8 cellular contexts compared by ENCODE assay signal in the genomic region with DNA sequence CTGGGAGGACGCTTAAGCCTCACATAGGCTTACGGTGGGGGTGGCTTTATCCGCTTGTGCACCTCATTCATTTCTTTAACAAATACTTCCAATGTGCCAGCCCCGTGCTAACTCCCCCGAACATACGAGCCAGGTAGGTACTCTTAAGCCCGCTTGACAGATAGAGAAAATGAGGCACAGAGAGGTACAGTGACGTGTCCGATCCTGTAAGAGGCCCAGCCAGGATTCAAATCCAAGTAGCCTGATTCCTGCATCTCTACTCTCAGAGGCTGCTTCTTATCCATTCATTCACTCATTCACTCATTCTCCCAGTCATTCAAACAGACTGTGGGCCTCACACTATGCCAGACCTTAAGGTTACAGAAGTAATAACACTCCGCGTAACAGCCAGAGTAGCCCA. TPM values are rescaled to one million over a fixed set of nuclear protein-coding genes. Genes with fewer than 3 reads are reported as not detected.
DNase-seq lines count a peak whose midpoint lies in the region; ATAC-seq, FAIRE-seq and TF ChIP-seq lines count a peak whose summit lies in the region.

No MANE protein-coding gene starts in this region.

- TF ChIP-seq POLR2A in GM12878 (IDR thresholded peaks at IDR 0.05; ENCODE audit: low read depth, low read length) = no peak

- H3K4me1 Mint-ChIP-seq in stimulated activated naive CD8-positive, alpha-beta T cell treated with anti-CD3 and anti-CD28 coated beads, Interleukin-15, Interleukin-2, amounts not matched to agents 100 ng/mL and 50 ng/mL, for 24 hours (ENCODE audit: low read depth) = peaks cover 38% of the 10 kb centered on the region

- H3K9ac ChIP-seq in GM12878 (ENCODE audit: control insufficient read depth, insufficient read depth, low read length) = peak overlapping the region; percentile 70

- H3K27me3 Mint-ChIP-seq in stimulated activated naive CD8-positive, alpha-beta T cell treated with anti-CD3 and anti-CD28 coated beads, Interleukin-15, Interleukin-2, amounts not matched to agents 100 ng/mL and 50 ng/mL, for 24 hours = no peaks in the 10 kb centered on the region

- H3K4me3 Mint-ChIP-seq in stimulated activated naive CD8-positive, alpha-beta T cell treated with anti-CD3 and anti-CD28 coated beads, Interleukin-15, Interleukin-2, amounts not matched to agents 100 ng/mL and 50 ng/mL, for 24 hours = peak overlapping the region; percentile 84

- no peak for TF ChIP-seq EP300 in GM12878 (IDR thresholded peaks at IDR 0.05; ENCODE audit: borderline replicate concordance in 1 of 2, control insufficient read depth in 1 of 2, low read depth in 2 of 2, low read length in 2 of 2)

- peaks cover 0 to 4% of the 10 kb centered on the region in 2 experiments; a peak in 2 of 4 replicates for H3K36me3 ChIP-seq in GM12878 (ENCODE audit: control insufficient read depth in 2 of 2, insufficient read depth in 2 of 2, low read length in 1 of 2)

- RAD21 ChIA-PET in GM12878 (lab: Charles Lee; ENCODE audit: unreplicated experiment) = interaction anchor here (1.1 to 2.8 kb wide), 4 partner anchors 14 to 39 kb away, joined by 6 to 19 read pairs (median 15); a partner anchor contains a TSS

- FAIRE-seq in GM12878 (lab: Jason Lieb, UNC) = peak; percentile 31

- 18% methylated on average over 11 of the region's 11 CpGs for WGBS in GM12878 (ENCODE audit: insufficient coverage, insufficient replicate concordance, low lambda C conversion rate, missing lambda C conversion rate)

- H3K9me3 Mint-ChIP-seq in stimulated activated naive CD8-positive, alpha-beta T cell treated with anti-CD3 and anti-CD28 coated beads, Interleukin-15, Interleukin-2, amounts not matched to agents 100 ng/mL and 50 ng/mL, for 24 hours = no peaks in the 10 kb centered on the region

- no peak for TF ChIP-seq RAD21 in GM12878 (IDR thresholded peaks at IDR 0.05; ENCODE audit: insufficient read depth, low read depth, low read length)

- H2AFZ ChIP-seq in GM12878 (ENCODE audit: control insufficient read depth, low read depth, low read length) = peak overlapping the region; percentile 78

- intact Hi-C loops in GM12878 (cut with micrococcal nuclease; ENCODE audit: unreplicated experiment) = loop anchor here (1.0 kb wide), 2 partner anchors 31 to 40 kb away; a partner anchor contains a TSS

- peak overlapping the region; percentile 10; the same call in 1 of the 2 replicates for H3K27ac ChIP-seq in GM12878 (ENCODE audit: control insufficient read depth, insufficient read depth)

- H3K9me3 ChIP-seq in GM12878 (replicated peaks; ENCODE audit: control insufficient read depth, insufficient read depth, low read length) = no peaks in the 10 kb centered on the region

- no peak for ATAC-seq in stimulated activated naive CD8-positive, alpha-beta T cell treated with anti-CD3 and anti-CD28 coated beads, Interleukin-15, Interleukin-2, amounts not matched to agents 100 U/mL and 50 U/mL, for 24 hours
- peak; percentile 10 for ATAC-seq in GM12878
- no peak for ATAC-seq in GM18502 (IDR thresholded peaks at IDR 0.05; ENCODE audit: poor library complexity, unreplicated experiment)
- no peak for ATAC-seq in GM21825 (IDR thresholded peaks at IDR 0.05; ENCODE audit: unreplicated experiment)
- ATAC-seq in GM19467 (IDR thresholded peaks at IDR 0.05; ENCODE audit: unreplicated experiment) = no peak

- in situ Hi-C loops in GM12878 (cut with MboI) = no loop called here

- CTCF ChIA-PET in GM12878 (lab: Yijun Ruan, JAX) = interaction anchor here (0.9 to 2.1 kb wide), 4 partner anchors 11 to 54 kb away, joined by 3 to 9 read pairs (median 7); a partner anchor contains a TSS

- SMC1A ChIA-PET in GM12878 (lab: Charles Lee; ENCODE audit: uncharacterized antibody, unreplicated experiment) = interaction anchor here (1.4 to 4.5 kb wide), 7 partner anchors 13 to 40 kb away, joined by 8 to 36 read pairs (median 17); a partner anchor contains a TSS

- TF ChIP-seq CTCF in GM12878 (IDR thresholded peaks at IDR 0.05 in 2 of 3, conservative IDR thresholded peaks at IDR 0.05 in 1 of 3; ENCODE audit: control insufficient read depth in 2 of 3, extremely low read depth in 1 of 3, insufficient read depth in 1 of 3, low read depth in 3 of 3, low read length in 3 of 3) = no peak

- no peaks in the 10 kb centered on the region for H3K27me3 ChIP-seq in GM12878 (replicated peaks in 1 of 2; ENCODE audit: control insufficient read depth in 2 of 2, insufficient read depth in 2 of 2, low read length in 1 of 2)

- H3K4me1 ChIP-seq in GM12878 (ENCODE audit: control insufficient read depth, insufficient read depth, low read length) = peaks cover 8% of the 10 kb centered on the region

- peak overlapping the region; percentile 99 for H3K4me2 ChIP-seq in GM12878 (ENCODE audit: control insufficient read depth, insufficient read depth)

- H3K27ac Mint-ChIP-seq in stimulated activated naive CD8-positive, alpha-beta T cell treated with anti-CD3 and anti-CD28 coated beads, Interleukin-15, Interleukin-2, amounts not matched to agents 100 ng/mL and 50 ng/mL, for 24 hours = peak overlapping the region; percentile 81

- H4K20me1 ChIP-seq in GM12878 (ENCODE audit: control insufficient read depth, insufficient read depth) = no peaks in the 10 kb centered on the region

- POLR2A ChIA-PET in GM12878 (lab: Charles Lee) = interaction anchor here (1.0 to 5.0 kb wide), 5 partner anchors 14 to 41 kb away, joined by 3 to 20 read pairs (median 11); a partner anchor contains a TSS

- no peak for DNase-seq in stimulated activated naive CD8-positive, alpha-beta T cell treated with anti-CD3 and anti-CD28 coated beads, Interleukin-15, Interleukin-2, amounts not matched to agents 100 U/mL and 50 U/mL, for 24 hours
- DNase-seq in GM12878 (ENCODE audit: low read depth, low spot score) = no peak
- DNase-seq in lung microvascular endothelial cell (ENCODE audit: low read depth in 2 of 2) = peak; percentile 5 to 13
- no peak for DNase-seq in AML-193 (lab: John Stamatoyannopoulos, UW)

- peaks cover 26% of the 10 kb centered on the region for H3K79me2 ChIP-seq in GM12878 (ENCODE audit: control insufficient read depth, insufficient read depth, low read length)

- H3K36me3 Mint-ChIP-seq in stimulated activated naive CD8-positive, alpha-beta T cell treated with anti-CD3 and anti-CD28 coated beads, Interleukin-15, Interleukin-2, amounts not matched to agents 100 ng/mL and 50 ng/mL, for 24 hours (ENCODE audit: low read depth) = no peaks in the 10 kb centered on the region

- TSS peak; percentile 81 for BruUV-seq in GM12878 (replicated peaks; lab: Mats Ljungman, UMichigan)

- H3K4me3 ChIP-seq in GM12878 = peak overlapping the region; percentile 70

RNA-seq across cellular contexts. Expression of a gene that starts 0.5 kb away (rescaled TPM):
- total RNA-seq in GM12878 (2013; cell fraction: nucleolus; rRNA removed) = 70.3 and 71.7 TPM in 2 replicates
- total RNA-seq in GM12878 (2014; rRNA removed) (22.2 and 28.5 TPM in 2 replicates), GM12878 (2014; rRNA removed; fragmentation: Illumina TruSeq; extraction: Trizol) (13.8 and 16.4 TPM in 2 replicates), GM12878 (2021) (39.0 and 44.0 TPM in 2 replicates), lung microvascular endothelial cell (1.8 and 5.4 TPM in 2 replicates)
- 17.1 TPM for polyA plus RNA-seq in GM12878 (2011; ENCODE audit: low read depth)
- polyA plus RNA-seq in GM12878 (2011; rRNA removed) (62.6 and 107 TPM in 2 replicates), GM12878 (2014; fragmentation: Illumina TruSeq; extraction: Trizol) (30.1 and 30.7 TPM in 2 replicates), GM12878 (2014; fragmentation: Nextera tagmentation; extraction: Ambion mirVana) (1 to 10 TPM; 5.1 to 5.9 TPM), GM12878 (2014; rRNA removed) (27.8 and 30.9 TPM in 2 replicates), GM12878 (2016; fragmentation: Nextera tagmentation; extraction: Ambion mirVana) (10 to 100 TPM; 10.8 to 11.0 TPM)
- 120 and 180 TPM in 2 replicates for polyA plus RNA-seq in GM12878 (2011; cell fraction: cytosol; rRNA removed)
- 245 and 329 TPM in 2 replicates for polyA plus RNA-seq in GM12878 (2011; cell fraction: nucleus; rRNA removed)
- 24.3 and 27.7 TPM in 2 replicates for polyA plus RNA-seq in GM12878 (2012)
- 179 and 262 TPM in 2 replicates for polyA minus RNA-seq in GM12878 (2011; rRNA and poly(A)+ RNA removed)
- polyA minus RNA-seq in GM12878 (2011; cell fraction: cytosol; rRNA and poly(A)+ RNA removed) = 36.1 and 38.2 TPM in 2 replicates
- polyA minus RNA-seq in GM12878 (2011; cell fraction: nucleus; rRNA and poly(A)+ RNA removed) = 56.2 and 85.2 TPM in 2 replicates

RNA-seq across cellular contexts. Expression of a gene that starts 32.0 kb away (rescaled TPM):
- total RNA-seq in GM12878 (2013; cell fraction: nucleolus; rRNA removed) = 40.3 and 41.9 TPM in 2 replicates
- total RNA-seq in GM12878 (2014; rRNA removed) (60.0 and 69.3 TPM in 2 replicates), GM12878 (2014; rRNA removed; fragmentation: Illumina TruSeq; extraction: Trizol) (54.1 and 62.7 TPM in 2 replicates), GM12878 (2021) (44.9 and 51.5 TPM in 2 replicates), lung microvascular endothelial cell (13.5 and 21.4 TPM in 2 replicates)
- 80.6 TPM for polyA plus RNA-seq in GM12878 (2011; ENCODE audit: low read depth)
- polyA plus RNA-seq in GM12878 (2011; rRNA removed) (287 and 308 TPM in 2 replicates), GM12878 (2014; fragmentation: Illumina TruSeq; extraction: Trizol) (63.8 and 68.5 TPM in 2 replicates), GM12878 (2014; fragmentation: Nextera tagmentation; extraction: Ambion mirVana) (100 to 1,000 TPM in 1 of 2 experiments, 10 to 100 TPM in 1; 88.9 to 117 TPM), GM12878 (2014; rRNA removed) (60.2 and 71.3 TPM in 2 replicates), GM12878 (2016; fragmentation: Nextera tagmentation; extraction: Ambion mirVana) (10 to 100 TPM; 44.7 to 48.1 TPM)
- polyA plus RNA-seq in GM12878 (2011; cell fraction: cytosol; rRNA removed) = 216 and 257 TPM in 2 replicates
- 161 and 210 TPM in 2 replicates for polyA plus RNA-seq in GM12878 (2011; cell fraction: nucleus; rRNA removed)
- 57.7 and 72.7 TPM in 2 replicates for polyA plus RNA-seq in GM12878 (2012)
- 128 and 200 TPM in 2 replicates for polyA minus RNA-seq in GM12878 (2011; rRNA and poly(A)+ RNA removed)
- polyA minus RNA-seq in GM12878 (2011; cell fraction: cytosol; rRNA and poly(A)+ RNA removed) = 53.3 and 60.0 TPM in 2 replicates
- polyA minus RNA-seq in GM12878 (2011; cell fraction: nucleus; rRNA and poly(A)+ RNA removed) = 97.2 and 112 TPM in 2 replicates

RNA-seq across cellular contexts. Expression of a gene that starts 39.6 kb away (rescaled TPM):
- total RNA-seq in GM12878 (2013; cell fraction: nucleolus; rRNA removed) = 61.8 and 67.6 TPM in 2 replicates
- total RNA-seq in GM12878 (2014; rRNA removed) (90.7 and 125 TPM in 2 replicates), GM12878 (2014; rRNA removed; fragmentation: Illumina TruSeq; extraction: Trizol) (105 and 113 TPM in 2 replicates), GM12878 (2021) (89.7 and 102 TPM in 2 replicates), lung microvascular endothelial cell (0.60 and 3.3 TPM in 2 replicates)
- polyA plus RNA-seq in GM12878 (2011; ENCODE audit: low read depth) = 62.4 TPM
- polyA plus RNA-seq in GM12878 (2011; rRNA removed) (290 and 350 TPM in 2 replicates), GM12878 (2014; fragmentation: Illumina TruSeq; extraction: Trizol) (133 and 223 TPM in 2 replicates), GM12878 (2014; fragmentation: Nextera tagmentation; extraction: Ambion mirVana) (10 to 100 TPM; 32.4 to 43.4 TPM), GM12878 (2014; rRNA removed) (81.0 and 92.9 TPM in 2 replicates), GM12878 (2016; fragmentation: Nextera tagmentation; extraction: Ambion mirVana) (10 to 100 TPM; 51.5 to 51.6 TPM)
- 186 and 209 TPM in 2 replicates for polyA plus RNA-seq in GM12878 (2011; cell fraction: cytosol; rRNA removed)
- polyA plus RNA-seq in GM12878 (2011; cell fraction: nucleus; rRNA removed) = 117 and 158 TPM in 2 replicates
- polyA plus RNA-seq in GM12878 (2012) = 64.5 and 96.0 TPM in 2 replicates
- polyA minus RNA-seq in GM12878 (2011; rRNA and poly(A)+ RNA removed) = 263 and 276 TPM in 2 replicates
- 88.5 and 105 TPM in 2 replicates for polyA minus RNA-seq in GM12878 (2011; cell fraction: cytosol; rRNA and poly(A)+ RNA removed)
- polyA minus RNA-seq in GM12878 (2011; cell fraction: nucleus; rRNA and poly(A)+ RNA removed) = 91.3 and 96.3 TPM in 2 replicates

Comparison
In these comparisons a context has a peak if more than half of its experiments do, and no peak if none do; other contexts are left out.
1. DNase-seq: peak in lung microvascular endothelial cell (2 of 2); none in stimulated activated naive CD8-positive, alpha-beta T cell treated with anti-CD3 and anti-CD28 coated beads, Interleukin-15, Interleukin-2, amounts not matched to agents 100 U/mL and 50 U/mL, for 24 hours (single experiment), GM12878 (single experiment) and AML-193 (0 of 2).
2. RNA of a gene that starts 39.6 kb away (total RNA-seq): 61.8 to 125 TPM in GM12878; 0.60 to 3.3 TPM in lung microvascular endothelial cell; every median in the first group is over 10 times any median in the second.